8 cellular contexts compared by ENCODE assay signal in genomic region chr7:74083117-74083876, GRCh38. TPM values are rescaled to one million over a fixed set of nuclear protein-coding genes. Genes with fewer than 3 reads are reported as not detected.
DNase-seq lines count a peak whose midpoint lies in the region; ATAC-seq, FAIRE-seq and TF ChIP-seq lines count a peak whose summit lies in the region.

TSS of gene LIMK1 (plus strand) at chr7:74083804. CDS start at chr7:74083991, 187 bp downstream.

- no peak for TF ChIP-seq CTCF in D721Med (IDR thresholded peaks at IDR 0.05; ENCODE audit: insufficient read depth, missing control alignments)
- TF ChIP-seq CTCF in fibroblast of mammary gland (conservative IDR thresholded peaks at IDR 0.05; ENCODE audit: control insufficient read depth, insufficient read depth, low read depth, low read length) = no peak

- no peak for FAIRE-seq in D721Med (lab: Jason Lieb, UNC)

- peaks cover 0 to 6% (median 0%) of the 10 kb centered on the region in 3 donors for H3K36me3 Mint-ChIP-seq in naive thymus-derived CD8-positive, alpha-beta T cell
- peaks cover 21% of the 10 kb centered on the region for H3K36me3 Mint-ChIP-seq in stimulated activated memory B cell treated with anti-CD40 and anti-IgM and Interleukin-4, amounts not matched to agents 10 μg/mL and 1 μg/mL and 100 μg/mL, for 72 hours

- POLR2A ChIA-PET in naive thymus-derived CD8-positive, alpha-beta T cell (lab: Charles Lee) = interaction anchor here (0.5 to 3.7 kb wide), 6 partner anchors 9 to 990 kb away, joined by 3 to 33 read pairs (median 6); partner anchors contain the start of genes EIF4H and RCC1L

- DNase-seq in D721Med (ENCODE audit: insufficient read length, low spot score) = peak; percentile 97
- DNase-seq in Jurkat, Clone E6-1 (ENCODE audit: low read depth, low spot score) = peak; percentile 66
- peak; percentile 81 for DNase-seq in RPMI7951 (ENCODE audit: low read depth)
- DNase-seq in activated T-helper 1 cell treated with anti-CD3 and anti-CD28 coated beads, Interleukin-2, amount 50 U/mL, for 16 hours (ENCODE audit: low read depth in 1 of 2, low spot score in 1 of 2) = peak; percentile 64 to 76
- peak; percentile 65 for DNase-seq in fibroblast of mammary gland (ENCODE audit: low read depth)
- DNase-seq in naive thymus-derived CD8-positive, alpha-beta T cell = peak; percentile 67 to 90 (median 82)

- peak within 1 kb of the TSS; percentile 63 for H3K4me3 ChIP-seq in Jurkat, Clone E6-1 (ENCODE audit: low read length)
- peak within 1 kb of the TSS; percentile 67 for H3K4me3 ChIP-seq in fibroblast of mammary gland (ENCODE audit: control insufficient read depth, low read depth, low read length)

- no peaks in the 10 kb centered on the region for H3K27me3 Mint-ChIP-seq in naive thymus-derived CD8-positive, alpha-beta T cell
- no peaks in the 10 kb centered on the region for H3K27me3 Mint-ChIP-seq in stimulated activated memory B cell treated with anti-CD40 and anti-IgM and Interleukin-4, amounts not matched to agents 10 μg/mL and 1 μg/mL and 100 μg/mL, for 72 hours

- H3K4me1 Mint-ChIP-seq in naive thymus-derived CD8-positive, alpha-beta T cell = peaks cover 9 to 18% (median 13%) of the 10 kb centered on the region in 4 donors
- H3K4me1 Mint-ChIP-seq in stimulated activated memory B cell treated with anti-CD40 and anti-IgM and Interleukin-4, amounts not matched to agents 10 μg/mL and 1 μg/mL and 100 μg/mL, for 72 hours = peaks cover 23% of the 10 kb centered on the region

- peak within 1 kb of the TSS; percentile 74 to 89 (median 82) for H3K4me3 Mint-ChIP-seq in naive thymus-derived CD8-positive, alpha-beta T cell
- H3K4me3 Mint-ChIP-seq in stimulated activated memory B cell treated with anti-CD40 and anti-IgM and Interleukin-4, amounts not matched to agents 10 μg/mL and 1 μg/mL and 100 μg/mL, for 72 hours = peak within 1 kb of the TSS; percentile 84

- ATAC-seq in GM21515 (IDR thresholded peaks at IDR 0.05; ENCODE audit: unreplicated experiment) = peak; percentile 65
- peak; percentile 87 to 90 for ATAC-seq in naive thymus-derived CD8-positive, alpha-beta T cell
- peak; percentile 94 for ATAC-seq in stimulated activated memory B cell treated with anti-CD40 and anti-IgM and Interleukin-4, amounts not matched to agents 10 μg/mL and 1 μg/mL and 100 μg/mL, for 72 hours

- H3K27ac Mint-ChIP-seq in naive thymus-derived CD8-positive, alpha-beta T cell = peak within 1 kb of the TSS in 9 of 10 donors; percentile 8 to 90 (median 84)
- peak within 1 kb of the TSS; percentile 84 for H3K27ac Mint-ChIP-seq in stimulated activated memory B cell treated with anti-CD40 and anti-IgM and Interleukin-4, amounts not matched to agents 10 μg/mL and 1 μg/mL and 100 μg/mL, for 72 hours

- H3K9me3 Mint-ChIP-seq in naive thymus-derived CD8-positive, alpha-beta T cell = no peaks in the 10 kb centered on the region
- no peaks in the 10 kb centered on the region for H3K9me3 Mint-ChIP-seq in stimulated activated memory B cell treated with anti-CD40 and anti-IgM and Interleukin-4, amounts not matched to agents 10 μg/mL and 1 μg/mL and 100 μg/mL, for 72 hours

RNA-seq across cellular contexts. Expression of gene LIMK1, which starts in this region (rescaled TPM):
- 28.5 TPM for polyA plus RNA-seq in Jurkat, Clone E6-1 (2012; ENCODE audit: insufficient read depth, insufficient read length)
- 48.9 and 49.9 TPM in 2 replicates for total RNA-seq in RPMI7951 (2014; rRNA removed; shearing (Covaris generic))
- 10 to 100 TPM; 14.1 to 14.6 TPM for total RNA-seq in naive thymus-derived CD8-positive, alpha-beta T cell
- polyA plus RNA-seq in naive thymus-derived CD8-positive, alpha-beta T cell = 1 to 10 TPM; 2.8 to 4.8 (median 3.4) TPM

Comparison
In these comparisons a context has a peak if more than half of its experiments do, and no peak if none do; other contexts are left out.
1. Peak in every context shown above with its lines: DNase-seq, ATAC-seq and H3K4me3 ChIP-seq.